ENCODE assay signal across 15 cellular contexts in genomic region chr10:132630666-132631347, GRCh38.
DNase-seq lines count a peak whose midpoint lies in the region; ATAC-seq and TF ChIP-seq lines count a peak whose summit lies in the region.
"Had no signal": no experiment of that assay in that cellular context is flagged by ENCODE, and none has a peak within 500 bp of the region (broad histone marks: within the 10 kb centered on the region; RNA-seq: fewer than 3 reads in every experiment).

No MANE protein-coding gene starts in this region.

- no peak for ATAC-seq in activated CD8-positive, alpha-beta memory T cell treated with anti-CD3 and anti-CD28 coated beads, Interleukin-2, amount 10 ng/mL, durations not matched to agents 7 days and 5 days
- ATAC-seq in left ventricle myocardium superior, result peak; percentile 80
- no peak for ATAC-seq in GM19328 (IDR thresholded peaks at IDR 0.05; ENCODE audit: unreplicated experiment)
- no peak for ATAC-seq in stimulated activated naive B cell treated with anti-CD40 and anti-IgM and Interleukin-4, amounts not matched to agents 10 μg/mL and 1 μg/mL and 100 μg/mL, for 72 hours (replicated peaks)

- no peak for TF ChIP-seq EP300 in ovary (IDR thresholded peaks at IDR 0.05)

- H3K36me3 ChIP-seq in ovary (no peaks in the 10 kb centered on the region), urinary bladder (ENCODE audit: insufficient read depth) (no peaks in the 10 kb centered on the region)

- H3K4me1 Mint-ChIP-seq in activated CD8-positive, alpha-beta memory T cell treated with anti-CD3 and anti-CD28 coated beads, Interleukin-2, amount 10 ng/mL, durations not matched to agents 7 days and 5 days, result peaks cover 5% of the 10 kb centered on the region
- peaks cover 59 to 87% of the 10 kb centered on the region in 2 donors for H3K4me1 Mint-ChIP-seq in stimulated activated naive B cell treated with anti-CD40 and anti-IgM and Interleukin-4, amounts not matched to agents 10 μg/mL and 1 μg/mL and 100 μg/mL, for 72 hours

- TF ChIP-seq POLR2A in ovary (IDR thresholded peaks at IDR 0.05), result no peak

- intact Hi-C loops in left ventricle myocardium superior (cut with micrococcal nuclease), result loop anchor here (5.0 to 10.0 kb wide), 2 partner anchors 46 to 169 kb away; no protein-coding TSS in a partner anchor
- intact Hi-C loops in ovary (cut with DNase I), result loop anchor here in 3 of 4 donors (5.0 kb wide), 2 partner anchors 94 to 239 kb away; partner anchors contain the start of gene INPP5A (in 3 of the 3)

- H3K4me3 ChIP-seq in ovary (no peak overlapping the region), urinary bladder (ENCODE audit: low read depth, low read length) (no peak overlapping the region)

- H3K27ac ChIP-seq in ovary (peak overlapping the region; percentile 71 to 93), urinary bladder (ENCODE audit: low read depth) (peak overlapping the region; percentile 92)

- whole genome bisulfite sequencing in ovary, 3 donors, result 68 to 74% (median 72%) methylated on average over 20 to 25 of the region's 25 CpGs
- WGBS in urinary bladder, result 72% methylated on average over 25 of the region's 25 CpGs

- no peaks in the 10 kb centered on the region for H3K36me3 Mint-ChIP-seq in activated CD8-positive, alpha-beta memory T cell treated with anti-CD3 and anti-CD28 coated beads, Interleukin-2, amount 10 ng/mL, durations not matched to agents 7 days and 5 days
- H3K36me3 Mint-ChIP-seq in stimulated activated naive B cell treated with anti-CD40 and anti-IgM and Interleukin-4, amounts not matched to agents 10 μg/mL and 1 μg/mL and 100 μg/mL, for 72 hours, result peaks cover 6 to 9% of the 10 kb centered on the region in 2 donors
- H3K36me3 Mint-ChIP-seq: activated naive CD4-positive, alpha-beta T cell treated with anti-CD3 and anti-CD28 coated beads, Interleukin-2, amount 50 U/mL, for 24 hours; natural killer cell treated with Interleukin-12 subunit alpha and Interleukin-12 subunit beta and Interleukin-15 and Interleukin-18, amount 100 ng/mL, for 72 hours had no signal

- H3K9me3 ChIP-seq in ovary, result no peaks in the 10 kb centered on the region

- no peaks in the 10 kb centered on the region for H3K27me3 Mint-ChIP-seq in activated CD8-positive, alpha-beta memory T cell treated with anti-CD3 and anti-CD28 coated beads, Interleukin-2, amount 10 ng/mL, durations not matched to agents 7 days and 5 days
- no peaks in the 10 kb centered on the region for H3K27me3 Mint-ChIP-seq in stimulated activated naive B cell treated with anti-CD40 and anti-IgM and Interleukin-4, amounts not matched to agents 10 μg/mL and 1 μg/mL and 100 μg/mL, for 72 hours
- H3K27me3 Mint-ChIP-seq: activated naive CD4-positive, alpha-beta T cell treated with anti-CD3 and anti-CD28 coated beads, Interleukin-2, amount 50 U/mL, for 24 hours had no signal

- H3K9me3 Mint-ChIP-seq in activated CD8-positive, alpha-beta memory T cell treated with anti-CD3 and anti-CD28 coated beads, Interleukin-2, amount 10 ng/mL, durations not matched to agents 7 days and 5 days (ENCODE audit: low read depth), result no peaks in the 10 kb centered on the region
- no peaks in the 10 kb centered on the region for H3K9me3 Mint-ChIP-seq in stimulated activated naive B cell treated with anti-CD40 and anti-IgM and Interleukin-4, amounts not matched to agents 10 μg/mL and 1 μg/mL and 100 μg/mL, for 72 hours
- H3K9me3 Mint-ChIP-seq: activated naive CD4-positive, alpha-beta T cell treated with anti-CD3 and anti-CD28 coated beads, Interleukin-2, amount 50 U/mL, for 24 hours; natural killer cell treated with Interleukin-12 subunit alpha and Interleukin-12 subunit beta and Interleukin-15 and Interleukin-18, amount 100 ng/mL, for 72 hours had no signal

- CTCF ChIA-PET in activated CD8-positive, alpha-beta memory T cell treated with anti-CD3 and anti-CD28 coated beads, Interleukin-2, amount 10 ng/mL, durations not matched to agents 7 days and 5 days (lab: Charles Lee), result no interaction called here

- no peak for TF ChIP-seq CTCF in ovary (IDR thresholded peaks at IDR 0.05)

- H3K4me1 ChIP-seq in ovary (ENCODE audit: insufficient read depth) (peaks cover 44% of the 10 kb centered on the region), urinary bladder (ENCODE audit: insufficient read depth) (no peaks in the 10 kb centered on the region)

- H3K27me3 ChIP-seq in ovary, result no peaks in the 10 kb centered on the region

- DNase-seq in activated CD8-positive, alpha-beta memory T cell treated with anti-CD3 and anti-CD28 coated beads, Interleukin-2, amount 50 U/mL, for 4 hours, result peak; percentile 8
- no peak for DNase-seq in activated CD8-positive, alpha-beta memory T cell treated with anti-CD3 and anti-CD28 coated beads, Interleukin-2, amount 10 ng/mL, durations not matched to agents 7 days and 5 days
- peak; percentile 91 for DNase-seq in left ventricle myocardium superior
- peak; percentile 71 to 81 (median 73) for DNase-seq in ovary
- no peak for DNase-seq in hippocampal formation (lab: John Stamatoyannopoulos, UW)
- no peak for DNase-seq in stimulated activated naive B cell treated with anti-CD40 and anti-IgM and Interleukin-4, amounts not matched to agents 10 μg/mL and 1 μg/mL and 100 μg/mL, for 72 hours
- DNase-seq: 8988T; activated CD4-positive, alpha-beta T cell treated with anti-CD3 and anti-CD28 coated beads, Interleukin-2, amount 50 U/mL, for 48 hours; KG1; NCI-H1694 treated with DMSO at 0.1 percent for 48 hours; stimulated activated naive CD4-positive, alpha-beta T cell treated with Interleukin-2 at 50 U/mL for 16 hours had no signal

- no peak overlapping the region for H3K4me3 Mint-ChIP-seq in activated CD8-positive, alpha-beta memory T cell treated with anti-CD3 and anti-CD28 coated beads, Interleukin-2, amount 10 ng/mL, durations not matched to agents 7 days and 5 days
- no peak overlapping the region for H3K4me3 Mint-ChIP-seq in stimulated activated naive B cell treated with anti-CD40 and anti-IgM and Interleukin-4, amounts not matched to agents 10 μg/mL and 1 μg/mL and 100 μg/mL, for 72 hours
- H3K4me3 Mint-ChIP-seq: activated naive CD4-positive, alpha-beta T cell treated with anti-CD3 and anti-CD28 coated beads, Interleukin-2, amount 50 U/mL, for 24 hours; natural killer cell treated with Interleukin-12 subunit alpha and Interleukin-12 subunit beta and Interleukin-15 and Interleukin-18, amount 100 ng/mL, for 72 hours had no signal

- H3K27ac Mint-ChIP-seq in activated CD8-positive, alpha-beta memory T cell treated with anti-CD3 and anti-CD28 coated beads, Interleukin-2, amount 10 ng/mL, durations not matched to agents 7 days and 5 days, result no peak overlapping the region
- no peak overlapping the region for H3K27ac Mint-ChIP-seq in stimulated activated naive B cell treated with anti-CD40 and anti-IgM and Interleukin-4, amounts not matched to agents 10 μg/mL and 1 μg/mL and 100 μg/mL, for 72 hours
- H3K27ac Mint-ChIP-seq: activated naive CD4-positive, alpha-beta T cell treated with anti-CD3 and anti-CD28 coated beads, Interleukin-2, amount 50 U/mL, for 24 hours; natural killer cell treated with Interleukin-12 subunit alpha and Interleukin-12 subunit beta and Interleukin-15 and Interleukin-18, amount 100 ng/mL, for 72 hours had no signal

Comparison
In these comparisons a context has a peak if more than half of its experiments do, and no peak if none do; other contexts are left out.
1. DNase-seq: peak in activated CD8-positive, alpha-beta memory T cell treated with anti-CD3 and anti-CD28 coated beads, Interleukin-2, amount 50 U/mL, for 4 hours (single experiment), left ventricle myocardium superior (single experiment) and ovary (5 of 5); none in activated CD8-positive, alpha-beta memory T cell treated with anti-CD3 and anti-CD28 coated beads, Interleukin-2, amount 10 ng/mL, durations not matched to agents 7 days and 5 days (single experiment), hippocampal formation (0 of 2) and stimulated activated naive B cell treated with anti-CD40 and anti-IgM and Interleukin-4, amounts not matched to agents 10 μg/mL and 1 μg/mL and 100 μg/mL, for 72 hours (single experiment).